ENCODE assay signal across 13 cellular contexts in the genomic region with DNA sequence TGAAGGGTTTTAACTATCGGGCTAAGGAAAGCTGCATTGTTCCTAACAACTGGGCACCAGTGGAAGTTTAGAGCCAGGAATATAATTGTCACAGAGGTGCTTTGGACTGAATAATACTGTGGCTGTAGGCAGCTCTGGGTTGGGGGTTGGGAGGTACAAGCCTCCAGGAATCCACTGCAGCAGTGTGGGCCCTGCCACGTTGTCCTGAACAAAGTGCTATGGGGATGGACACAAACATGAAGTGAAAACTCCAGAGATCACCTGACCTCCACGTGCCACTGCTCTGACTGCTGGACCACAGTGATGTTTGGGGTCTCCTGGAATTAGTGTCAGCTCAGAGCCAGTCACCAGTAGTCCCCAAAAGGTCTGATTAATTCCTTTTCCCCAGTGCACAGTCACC.
DNase-seq lines count a peak whose midpoint lies in the region; ATAC-seq and TF ChIP-seq lines count a peak whose summit lies in the region.
"Had no signal": no experiment of that assay in that cellular context is flagged by ENCODE, and none has a peak within 500 bp of the region (broad histone marks: within the 10 kb centered on the region; RNA-seq: fewer than 3 reads in every experiment).

No MANE protein-coding gene starts in this region.

- H3K9ac ChIP-seq in SU-DHL-6 (ENCODE audit: low read length), result no peak overlapping the region

- no peak overlapping the region for H2AFZ ChIP-seq in SU-DHL-6 (ENCODE audit: low read depth, low read length, severe bottlenecking)

- H3K4me3 Mint-ChIP-seq in T-helper 1 cell treated with Interleukin-12 subunit alpha and Interleukin-12 subunit beta and Interleukin-4 antibody, amounts not matched to agents 30 μg/mL and 1 μg/mL, for 36 hours, result peak overlapping the region; percentile 92
- no peak overlapping the region for H3K4me3 Mint-ChIP-seq in WTC11

- no peak for DNase-seq in T-helper 1 cell
- DNase-seq in DMS53 treated with DMSO at 0.1 percent for 48 hours (lab: John Stamatoyannopoulos, UW; ENCODE audit: unreplicated experiment), result peak; percentile 81
- no peak for DNase-seq in right cardiac atrium
- no peak for DNase-seq in WTC11 (ENCODE audit: low spot score)
- DNase-seq: activated gamma-delta T cell treated with Interleukin-2 at 50 U/mL for 16 hours; Kasumi-1; stimulated activated CD4-positive, alpha-beta T cell treated with anti-CD3 and anti-CD28 coated beads, Interleukin-2, amount 100 ng/mL, for 24 hours; stimulated activated naive CD4-positive, alpha-beta T cell treated with Interleukin-2 at 50 U/mL for 16 hours; WERI-Rb-1 had no signal

- peaks cover 2% of the 10 kb centered on the region; the same call in 1 of the 2 replicates for H3K36me3 ChIP-seq in SU-DHL-6 (ENCODE audit: low read length)
- H3K36me3 ChIP-seq: WERI-Rb-1 had no signal

- H3K27ac Mint-ChIP-seq in T-helper 1 cell treated with Interleukin-12 subunit alpha and Interleukin-12 subunit beta and Interleukin-4 antibody, amounts not matched to agents 30 μg/mL and 1 μg/mL, for 36 hours, result peak overlapping the region; percentile 81
- H3K27ac Mint-ChIP-seq in WTC11, result no peak overlapping the region

- no peaks in the 10 kb centered on the region for H3K9me2 ChIP-seq in SU-DHL-6 (replicated peaks; ENCODE audit: insufficient read depth, low read length)

- CTCF ChIA-PET in WTC11 (lab: Charles Lee), result interaction anchor here (0.5 kb wide), 1 partner anchor 183 kb away, joined by 4 read pairs; no protein-coding TSS in a partner anchor

- H3F3A ChIP-seq in SU-DHL-6 (ENCODE audit: insufficient read depth), result peaks cover 14% of the 10 kb centered on the region

- H3K27ac ChIP-seq in SU-DHL-6 (ENCODE audit: low read depth, low read length), result peak overlapping the region; percentile 50
- H3K27ac ChIP-seq in right cardiac atrium (ENCODE audit: low read length), result no peak overlapping the region
- H3K27ac ChIP-seq: WERI-Rb-1 had no signal

- no peaks in the 10 kb centered on the region for H3K4me1 ChIP-seq in right cardiac atrium (ENCODE audit: control insufficient read depth, insufficient read depth, low read length)

- H3K9me3 Mint-ChIP-seq in T-helper 1 cell treated with Interleukin-12 subunit alpha and Interleukin-12 subunit beta and Interleukin-4 antibody, amounts not matched to agents 30 μg/mL and 1 μg/mL, for 36 hours, result no peaks in the 10 kb centered on the region
- H3K9me3 Mint-ChIP-seq in WTC11, result no peaks in the 10 kb centered on the region

- intact Hi-C loops in right cardiac atrium (cut with DNase I), result no loop called here

- no peaks in the 10 kb centered on the region; the same call in 1 of the 2 replicates for H4K20me1 ChIP-seq in SU-DHL-6 (ENCODE audit: low read depth, low read length)

- ATAC-seq in right cardiac atrium (peak; percentile 40 to 51), HG03521 (IDR thresholded peaks at IDR 0.05; ENCODE audit: unreplicated experiment) (no peak), GM21529 (IDR thresholded peaks at IDR 0.05; ENCODE audit: unreplicated experiment) (no peak), WTC11 (no peak)

- H3K4me3 ChIP-seq in SU-DHL-6 (ENCODE audit: insufficient read depth, low read length, poor library complexity, severe bottlenecking) (no peak overlapping the region), right cardiac atrium (ENCODE audit: low read length) (no peak overlapping the region)

- H3K27me3 ChIP-seq in SU-DHL-6 (ENCODE audit: low read length) (no peaks in the 10 kb centered on the region), right cardiac atrium (ENCODE audit: control insufficient read depth, insufficient read depth) (no peaks in the 10 kb centered on the region)

- H3K9me3 ChIP-seq in SU-DHL-6 (ENCODE audit: insufficient read depth, low read length), result no peaks in the 10 kb centered on the region
- H3K9me3 ChIP-seq in right cardiac atrium (ENCODE audit: control insufficient read depth, low read length), result no peaks in the 10 kb centered on the region

- H3K4me1 Mint-ChIP-seq in T-helper 1 cell treated with Interleukin-12 subunit alpha and Interleukin-12 subunit beta and Interleukin-4 antibody, amounts not matched to agents 30 μg/mL and 1 μg/mL, for 36 hours (ENCODE audit: low read depth), result peaks cover 86% of the 10 kb centered on the region
- peaks cover 5% of the 10 kb centered on the region for H3K4me1 Mint-ChIP-seq in WTC11

- POLR2A ChIA-PET in WTC11 (lab: Charles Lee), result no interaction called here

- H3K27me3 Mint-ChIP-seq in T-helper 1 cell treated with Interleukin-12 subunit alpha and Interleukin-12 subunit beta and Interleukin-4 antibody, amounts not matched to agents 30 μg/mL and 1 μg/mL, for 36 hours (ENCODE audit: low read depth), result no peaks in the 10 kb centered on the region
- no peaks in the 10 kb centered on the region for H3K27me3 Mint-ChIP-seq in WTC11 (ENCODE audit: low read depth)

- H3K79me2 ChIP-seq in SU-DHL-6 (ENCODE audit: insufficient read depth, low read length), result peaks cover 97% of the 10 kb centered on the region

- 74% methylated on average over 3 of the region's 3 CpGs for WGBS in right cardiac atrium

- TF ChIP-seq CTCF in SU-DHL-6 (IDR thresholded peaks at IDR 0.05; ENCODE audit: insufficient read depth, low read length, poor library complexity, severe bottlenecking) (no peak), WTC11 (IDR thresholded peaks at IDR 0.05) (no peak)

- H3K4me2 ChIP-seq in SU-DHL-6 (ENCODE audit: low read depth, low read length, poor library complexity, severe bottlenecking), result peak overlapping the region; percentile 26

- H3K36me3 Mint-ChIP-seq in T-helper 1 cell treated with Interleukin-12 subunit alpha and Interleukin-12 subunit beta and Interleukin-4 antibody, amounts not matched to agents 30 μg/mL and 1 μg/mL, for 36 hours (ENCODE audit: low read depth), result peaks cover 61% of the 10 kb centered on the region
- no peaks in the 10 kb centered on the region for H3K36me3 Mint-ChIP-seq in WTC11

TF ChIP-seq in WTC11, 78 proteins besides CTCF, POLR2A, EP300 and RAD21:
- TF ChIP-seq, protein P1, sequence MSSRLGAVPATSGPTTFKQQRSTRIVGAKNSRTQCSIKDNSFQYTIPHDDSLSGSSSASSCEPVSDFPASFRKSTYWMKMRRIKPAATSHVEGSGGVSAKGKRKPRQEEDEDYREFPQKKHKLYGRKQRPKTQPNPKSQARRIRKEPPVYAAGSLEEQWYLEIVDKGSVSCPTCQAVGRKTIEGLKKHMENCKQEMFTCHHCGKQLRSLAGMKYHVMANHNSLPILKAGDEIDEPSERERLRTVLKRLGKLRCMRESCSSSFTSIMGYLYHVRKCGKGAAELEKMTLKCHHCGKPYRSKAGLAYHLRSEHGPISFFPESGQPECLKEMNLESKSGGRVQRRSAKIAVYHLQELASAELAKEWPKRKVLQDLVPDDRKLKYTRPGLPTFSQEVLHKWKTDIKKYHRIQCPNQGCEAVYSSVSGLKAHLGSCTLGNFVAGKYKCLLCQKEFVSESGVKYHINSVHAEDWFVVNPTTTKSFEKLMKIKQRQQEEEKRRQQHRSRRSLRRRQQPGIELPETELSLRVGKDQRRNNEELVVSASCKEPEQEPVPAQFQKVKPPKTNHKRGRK (CRISPR knock-in tag; IDR thresholded peaks at IDR 0.05; ENCODE audit: borderline replicate concordance), result no peak
- no peak for TF ChIP-seq JUN (CRISPR knock-in tag; IDR thresholded peaks at IDR 0.05)
- TF ChIP-seq, protein P2, sequence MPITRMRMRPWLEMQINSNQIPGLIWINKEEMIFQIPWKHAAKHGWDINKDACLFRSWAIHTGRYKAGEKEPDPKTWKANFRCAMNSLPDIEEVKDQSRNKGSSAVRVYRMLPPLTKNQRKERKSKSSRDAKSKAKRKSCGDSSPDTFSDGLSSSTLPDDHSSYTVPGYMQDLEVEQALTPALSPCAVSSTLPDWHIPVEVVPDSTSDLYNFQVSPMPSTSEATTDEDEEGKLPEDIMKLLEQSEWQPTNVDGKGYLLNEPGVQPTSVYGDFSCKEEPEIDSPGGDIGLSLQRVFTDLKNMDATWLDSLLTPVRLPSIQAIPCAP (CRISPR knock-in tag; IDR thresholded peaks at IDR 0.05), result no peak
- TF ChIP-seq ESRRA (CRISPR knock-in tag; IDR thresholded peaks at IDR 0.05; ENCODE audit: borderline replicate concordance), result no peak
- TF ChIP-seq SOX15 (CRISPR knock-in tag; IDR thresholded peaks at IDR 0.05), result no peak
- TF ChIP-seq ZNF423 (CRISPR knock-in tag; IDR thresholded peaks at IDR 0.05), result no peak

Comparison
In these comparisons a context has a peak if more than half of its experiments do, and no peak if none do; other contexts are left out.
1. ATAC-seq: peak in right cardiac atrium (2 of 2); none in HG03521 (single experiment), GM21529 (single experiment) and WTC11 (single experiment).